In genomic region chr16:67674851-67675578, GRCh38 we compare ENCODE assay signal across 14 cellular contexts. TPM values are rescaled to one million over a fixed set of nuclear protein-coding genes. Genes with fewer than 3 reads are reported as not detected.
A peak's percentile ranks its signal among the peaks of the same experiment; 100 is the strongest.
DNase-seq lines count a peak whose midpoint lies in the region; ATAC-seq and TF ChIP-seq lines count a peak whose summit lies in the region.
"Had no signal": no experiment of that assay in that cellular context is flagged by ENCODE, and none has a peak within 500 bp of the region (broad histone marks: within the 10 kb centered on the region; RNA-seq: fewer than 3 reads in every experiment).

No MANE protein-coding gene starts in this region.

- peak overlapping the region in 2 of 9 donors; percentile 64 to 86 for H3K27ac Mint-ChIP-seq in naive thymus-derived CD4-positive, alpha-beta T cell

- no peaks in the 10 kb centered on the region for H3K27me3 Mint-ChIP-seq in naive thymus-derived CD4-positive, alpha-beta T cell

- POLR2A ChIA-PET in SK-N-SH (lab: Yijun Ruan, JAX): no interaction called here
- POLR2A ChIA-PET in naive thymus-derived CD4-positive, alpha-beta T cell (lab: Charles Lee): interaction anchor here (0.6 kb wide), 1 partner anchor 30 kb away, joined by 3 read pairs; the partner anchor contains the start of gene CARMIL2

- CTCF ChIA-PET in SK-N-SH (lab: Yijun Ruan, JAX): interaction anchor here (0.6 to 6.3 kb wide), 4 partner anchors 77 to 154 kb away, joined by 3 to 40 read pairs (median 3); no protein-coding TSS in a partner anchor
- CTCF ChIA-PET in naive thymus-derived CD4-positive, alpha-beta T cell (lab: Charles Lee): interaction anchor here (0.7 to 9.1 kb wide), 3 partner anchors 10 to 134 kb away, joined by 3 to 85 read pairs (median 3); no protein-coding TSS in a partner anchor

- TF ChIP-seq EP300 in SK-N-SH (IDR thresholded peaks at IDR 0.05; ENCODE audit: borderline replicate concordance in 1 of 2, low read depth in 1 of 2, low read length in 1 of 2): no peak
- no peak for TF ChIP-seq EP300 in transverse colon (IDR thresholded peaks at IDR 0.05; ENCODE audit: low read depth)

- in situ Hi-C loops in transverse colon (cut with MboI; ENCODE audit: low pct_ligation_motif_present in 1 of 4, low pct_unique_long_range_greater_than_20kb in 1 of 4, low sequenced_read_pairs in 3 of 4): loop anchor here in 3 of 4 donors (10.0 to 25.0 kb wide), 2 partner anchors 113 to 140 kb away; partner anchors contain the start of gene CTCF (in 2 of the 3)

- no peak overlapping the region for H3K4me2 ChIP-seq in SK-N-SH

- H2AFZ ChIP-seq in SK-N-SH (ENCODE audit: low read depth): no peak overlapping the region

- ATAC-seq in SK-N-SH treated with all-trans-retinoic acid at 6 μM for 48 hours (peak; percentile 47), lower lobe of right lung (no peak)
- no peak for ATAC-seq in naive thymus-derived CD4-positive, alpha-beta T cell

- intact Hi-C loops in breast epithelium (cut with DNase I; ENCODE audit: low total_unique reads): no loop called here
- intact Hi-C loops in lower lobe of right lung (cut with DNase I): no loop called here
- intact Hi-C loops in transverse colon (cut with DNase I; ENCODE audit: low total_unique reads): no loop called here
- intact Hi-C loops in naive thymus-derived CD4-positive, alpha-beta T cell (cut with micrococcal nuclease): no loop called here

- TF ChIP-seq RAD21 in SK-N-SH (IDR thresholded peaks at IDR 0.05; ENCODE audit: low read length): no peak

- H3K27me3 ChIP-seq in SK-N-SH (ENCODE audit: insufficient read depth) (no peaks in the 10 kb centered on the region), breast epithelium (no peaks in the 10 kb centered on the region), lower lobe of right lung (ENCODE audit: low read depth) (no peaks in the 10 kb centered on the region), transverse colon (no peaks in the 10 kb centered on the region)
- no peaks in the 10 kb centered on the region for H3K27me3 ChIP-seq in naive thymus-derived CD4-positive, alpha-beta T cell (ENCODE audit: control insufficient read depth in 2 of 2, insufficient read depth in 2 of 2, low read length in 2 of 2)
- H3K27me3 ChIP-seq: SJSA1, tibial artery had no signal

- H3F3A ChIP-seq in SK-N-SH (replicated peaks; ENCODE audit: insufficient read depth): no peaks in the 10 kb centered on the region

- no peaks in the 10 kb centered on the region for H3K79me2 ChIP-seq in SK-N-SH (ENCODE audit: insufficient read depth)

- H3K36me3 Mint-ChIP-seq in naive thymus-derived CD4-positive, alpha-beta T cell: no peaks in the 10 kb centered on the region

- H3K27ac ChIP-seq in SK-N-SH (ENCODE audit: low read depth in 2 of 2, low read length in 1 of 2): peak overlapping the region in 1 of 2 experiments; percentile 8; a peak in 1 of 4 replicates
- H3K27ac ChIP-seq in breast epithelium: peak overlapping the region; percentile 76 to 80
- H3K27ac ChIP-seq in lower lobe of right lung: peak overlapping the region; percentile 73
- peak overlapping the region; percentile 73 to 84 (median 82) for H3K27ac ChIP-seq in transverse colon
- no peak overlapping the region for H3K27ac ChIP-seq in naive thymus-derived CD4-positive, alpha-beta T cell (ENCODE audit: low read depth, low read length)
- H3K27ac ChIP-seq: SJSA1 had no signal

- H3K9me2 ChIP-seq in SK-N-SH: no peaks in the 10 kb centered on the region

- H3K4me3 Mint-ChIP-seq in naive thymus-derived CD4-positive, alpha-beta T cell: no peak overlapping the region

- peaks cover 0 to 12% (median 0%) of the 10 kb centered on the region in 7 donors for H3K4me1 Mint-ChIP-seq in naive thymus-derived CD4-positive, alpha-beta T cell

- no peak overlapping the region for H3K9ac ChIP-seq in SK-N-SH

- no peak for TF ChIP-seq CTCF in SK-N-SH (IDR thresholded peaks at IDR 0.05)
- no peak for TF ChIP-seq CTCF in breast epithelium (IDR thresholded peaks at IDR 0.05)
- no peak for TF ChIP-seq CTCF in lower lobe of right lung (IDR thresholded peaks at IDR 0.05)
- TF ChIP-seq CTCF in transverse colon (IDR thresholded peaks at IDR 0.05): peak in 1 of 5 experiments; percentile 30

- H3K4me1 ChIP-seq in SK-N-SH (ENCODE audit: control insufficient read depth in 1 of 2, insufficient read depth in 2 of 2, low read depth in 1 of 2, low read length in 1 of 2): peaks cover 15 to 26% of the 10 kb centered on the region in 2 experiments; a peak in 2 of 4 replicates
- peaks cover 0 to 18% of the 10 kb centered on the region in 2 donors for H3K4me1 ChIP-seq in breast epithelium
- H3K4me1 ChIP-seq in lower lobe of right lung: peaks cover 53% of the 10 kb centered on the region
- peaks cover 24 to 64% (median 45%) of the 10 kb centered on the region in 4 donors for H3K4me1 ChIP-seq in transverse colon
- H3K4me1 ChIP-seq in naive thymus-derived CD4-positive, alpha-beta T cell (ENCODE audit: control insufficient read depth in 2 of 2, insufficient read depth in 2 of 2, low read length in 2 of 2): no peaks in the 10 kb centered on the region
- H3K4me1 ChIP-seq: SJSA1 had no signal

- H3K9me3 ChIP-seq in SK-N-SH (no peaks in the 10 kb centered on the region), breast epithelium (no peaks in the 10 kb centered on the region), lower lobe of right lung (no peaks in the 10 kb centered on the region), transverse colon (no peaks in the 10 kb centered on the region)
- H3K9me3 ChIP-seq in naive thymus-derived CD4-positive, alpha-beta T cell (ENCODE audit: control insufficient read depth in 2 of 3, low read length in 3 of 3): no peaks in the 10 kb centered on the region
- H3K9me3 ChIP-seq: SJSA1, tibial artery had no signal

- H4K20me1 ChIP-seq in SK-N-SH (ENCODE audit: insufficient read depth): no peaks in the 10 kb centered on the region

- WGBS in SK-N-SH (ENCODE audit: low lambda C conversion rate): 93% methylated on average over 16 of the region's 28 CpGs
- WGBS in transverse colon (ENCODE audit: low coverage in 1 of 2), 2 donors: 87% methylated on average over 28 of the region's 28 CpGs; no CpG with 5 or more reads in 1 of the 2 donors

- no peak for DNase-seq in SK-N-SH
- no peak for DNase-seq in breast epithelium (ENCODE audit: low spot score in 2 of 2)
- no peak for DNase-seq in lower lobe of right lung
- DNase-seq in transverse colon: no peak
- no peak for DNase-seq in putamen (ENCODE audit: low spot score)
- DNase-seq in DMS114 treated with DMSO at 0.1 percent for 48 hours (lab: John Stamatoyannopoulos, UW; ENCODE audit: unreplicated experiment): no peak
- DNase-seq in naive thymus-derived CD4-positive, alpha-beta T cell: no peak
- DNase-seq: aorta, NCI-H146, NCI-H82, retina, tibial artery had no signal

- no peaks in the 10 kb centered on the region for H3K9me3 Mint-ChIP-seq in naive thymus-derived CD4-positive, alpha-beta T cell

- TF ChIP-seq POLR2A in breast epithelium (IDR thresholded peaks at IDR 0.05): no peak
- peak; percentile 7 for TF ChIP-seq POLR2A in transverse colon (IDR thresholded peaks at IDR 0.05)

- H3K36me3 ChIP-seq in SK-N-SH (replicated peaks in 1 of 2; ENCODE audit: control insufficient read depth in 1 of 2, insufficient read depth in 2 of 2, low read length in 1 of 2): peaks cover 5 to 10% of the 10 kb centered on the region in 2 experiments
- no peaks in the 10 kb centered on the region for H3K36me3 ChIP-seq in breast epithelium
- H3K36me3 ChIP-seq in lower lobe of right lung: peaks cover 3% of the 10 kb centered on the region
- H3K36me3 ChIP-seq in transverse colon: no peaks in the 10 kb centered on the region
- H3K36me3 ChIP-seq in naive thymus-derived CD4-positive, alpha-beta T cell (ENCODE audit: control insufficient read depth in 2 of 3, insufficient read depth in 3 of 3, low read length in 3 of 3): peaks cover 0 to 12% (median 0%) of the 10 kb centered on the region in 3 experiments
- H3K36me3 ChIP-seq: SJSA1 had no signal

- H3K4me3 ChIP-seq in SK-N-SH (ENCODE audit: low read depth in 2 of 2, low read length in 1 of 2) (no peak overlapping the region), breast epithelium (no peak overlapping the region), lower lobe of right lung (no peak overlapping the region), transverse colon (no peak overlapping the region)
- H3K4me3 ChIP-seq in naive thymus-derived CD4-positive, alpha-beta T cell (ENCODE audit: low read length): no peak overlapping the region
- H3K4me3 ChIP-seq: SJSA1, tibial artery had no signal

RNA-seq across cellular contexts. Expression of gene C16orf86, which starts 8.4 kb away (rescaled TPM):
- 4.3 and 5.1 TPM in 2 replicates for polyA plus RNA-seq in SK-N-SH (2012; rRNA removed)
- 2.0 and 3.9 TPM in 2 replicates for polyA plus RNA-seq in SK-N-SH (2012; cell fraction: cytosol; rRNA removed)
- polyA plus RNA-seq in SK-N-SH (2012; cell fraction: nucleus; rRNA removed): 13.7 and 16.4 TPM in 2 replicates
- total RNA-seq in breast epithelium: 10 to 100 TPM in 2 of 3 donors, 1 to 10 TPM in 1; 7.2 to 18.1 (median 11.1) TPM
- total RNA-seq in lower lobe of right lung: 5.3 TPM
- total RNA-seq in transverse colon: 1 to 10 TPM in 3 of 4 donors, under 1 TPM in 1; 0.60 to 7.1 (median 4.4) TPM
- 1 to 10 TPM; 4.3 to 6.4 (median 4.7) TPM for total RNA-seq in naive thymus-derived CD4-positive, alpha-beta T cell
- 1 to 10 TPM; 3.5 to 5.7 TPM for polyA plus RNA-seq in naive thymus-derived CD4-positive, alpha-beta T cell

RNA-seq across cellular contexts. Expression of gene ENKD1, which starts 8.5 kb away (rescaled TPM):
- polyA plus RNA-seq in SK-N-SH (2012; rRNA removed): 19.5 and 21.0 TPM in 2 replicates
- polyA plus RNA-seq in SK-N-SH (2012; cell fraction: cytosol; rRNA removed): 8.6 and 12.2 TPM in 2 replicates
- 52.0 and 82.9 TPM in 2 replicates for polyA plus RNA-seq in SK-N-SH (2012; cell fraction: nucleus; rRNA removed)
- 10 to 100 TPM; 18.6 to 21.0 (median 20.1) TPM for total RNA-seq in breast epithelium
- total RNA-seq in lower lobe of right lung: 19.4 TPM
- 10 to 100 TPM; 12.5 to 20.9 (median 15.3) TPM for total RNA-seq in transverse colon
- total RNA-seq in naive thymus-derived CD4-positive, alpha-beta T cell: 1 to 10 TPM; 4.9 to 8.3 (median 7.8) TPM
- polyA plus RNA-seq in naive thymus-derived CD4-positive, alpha-beta T cell: 1 to 10 TPM; 1.1 to 2.5 TPM

RNA-seq across cellular contexts. Expression of gene PARD6A, which starts 14.3 kb away (rescaled TPM):
- 5.7 and 9.0 TPM in 2 replicates for polyA plus RNA-seq in SK-N-SH (2012; rRNA removed)
- polyA plus RNA-seq in SK-N-SH (2012; cell fraction: cytosol; rRNA removed): 4.1 and 6.2 TPM in 2 replicates
- 3.3 and 3.4 TPM in 2 replicates for polyA plus RNA-seq in SK-N-SH (2012; cell fraction: nucleus; rRNA removed)
- total RNA-seq in breast epithelium (1 to 10 TPM; 6.4 to 8.5 (median 7.2) TPM), lower lobe of right lung (5.5 TPM), transverse colon (10 to 100 TPM in 2 of 4 donors, 1 to 10 TPM in 2; 6.3 to 36.7 (median 9.4) TPM)
- total RNA-seq in naive thymus-derived CD4-positive, alpha-beta T cell: 10 to 100 TPM in 1 of 5 experiments, 1 to 10 TPM in 4; 4.5 to 11.2 (median 4.7) TPM
- 10 to 100 TPM in 1 of 2 donors, 1 to 10 TPM in 1; 9.3 to 15.1 TPM for polyA plus RNA-seq in naive thymus-derived CD4-positive, alpha-beta T cell

RNA-seq across cellular contexts. Expression of gene ACD, which starts 15.0 kb away (rescaled TPM):
- polyA plus RNA-seq in SK-N-SH (2012; rRNA removed): 31.3 and 37.8 TPM in 2 replicates
- 12.3 and 19.7 TPM in 2 replicates for polyA plus RNA-seq in SK-N-SH (2012; cell fraction: cytosol; rRNA removed)
- polyA plus RNA-seq in SK-N-SH (2012; cell fraction: nucleus; rRNA removed): 79.0 and 110 TPM in 2 replicates
- total RNA-seq in breast epithelium (10 to 100 TPM; 19.4 to 20.6 (median 19.8) TPM), lower lobe of right lung (16.6 TPM), transverse colon (10 to 100 TPM in 3 of 4 donors, 1 to 10 TPM in 1; 2.0 to 76.3 (median 15.7) TPM)
- 10 to 100 TPM; 29.3 to 44.1 (median 34.4) TPM for total RNA-seq in naive thymus-derived CD4-positive, alpha-beta T cell
- 10 to 100 TPM; 25.4 to 33.2 TPM for polyA plus RNA-seq in naive thymus-derived CD4-positive, alpha-beta T cell

RNA-seq across cellular contexts. Expression of gene CARMIL2, which starts 30.1 kb away (rescaled TPM):
- 4.4 and 4.9 TPM in 2 replicates for polyA plus RNA-seq in SK-N-SH (2012; rRNA removed)
- polyA plus RNA-seq in SK-N-SH (2012; cell fraction: cytosol; rRNA removed): 0.66 and 0.98 TPM in 2 replicates
- polyA plus RNA-seq in SK-N-SH (2012; cell fraction: nucleus; rRNA removed): 30.1 and 51.0 TPM in 2 replicates
- 1 to 10 TPM in 2 of 3 donors, under 1 TPM in 1; 0.96 to 2.3 (median 1.6) TPM for total RNA-seq in breast epithelium
- 2.4 TPM for total RNA-seq in lower lobe of right lung
- 1 to 10 TPM in 2 of 4 donors, under 1 TPM in 1, not detected in 1; 0.96 to 9.0 (median 7.6) TPM for total RNA-seq in transverse colon
- total RNA-seq in naive thymus-derived CD4-positive, alpha-beta T cell: 100 to 1,000 TPM; 140 to 245 (median 215) TPM
- 10 to 100 TPM; 12.7 to 28.7 TPM for polyA plus RNA-seq in naive thymus-derived CD4-positive, alpha-beta T cell
